Comparison of ENCODE assay signal across 8 cellular contexts in genomic region chr7:139618482-139619366, GRCh38.
A peak's percentile ranks its signal among the peaks of the same experiment; 100 is the strongest.
DNase-seq lines count a peak whose midpoint lies in the region; ATAC-seq, FAIRE-seq and TF ChIP-seq lines count a peak whose summit lies in the region.

No MANE protein-coding gene starts in this region.

- TF ChIP-seq POLR2A in K562 (conservative IDR thresholded peaks at IDR 0.05) (no peak), stomach (IDR thresholded peaks at IDR 0.05) (no peak)

- TF ChIP-seq EP300 in K562 (IDR thresholded peaks at IDR 0.05; ENCODE audit: low read length) = no peak
- no peak for TF ChIP-seq EP300 in stomach (IDR thresholded peaks at IDR 0.05)

- no peak overlapping the region for H3K9ac ChIP-seq in K562 (ENCODE audit: insufficient read depth in 1 of 2, low read depth in 2 of 2, low read length in 2 of 2)

- H3K4me1 ChIP-seq in K562 (replicated peaks in 1 of 2; ENCODE audit: control insufficient read depth in 2 of 2, insufficient read depth in 2 of 2, low read length in 2 of 2) (peaks cover 0 to 5% of the 10 kb centered on the region in 2 experiments; a peak in 2 of 5 replicates), stomach (peaks cover 0 to 9% (median 0%) of the 10 kb centered on the region in 4 donors)

- DNase-seq in AG09309 (ENCODE audit: low read depth) = no peak
- peak; percentile 17 for DNase-seq in GM19239 (ENCODE audit: insufficient read length, low spot score)
- peak; percentile 58 for DNase-seq in RPMI8226
- peak; percentile 66 to 76 (median 70) for DNase-seq in K562 (ENCODE audit: extremely low read depth in 1 of 4, low spot score in 3 of 4)
- peak in 1 of 2 donors; percentile 39 for DNase-seq in left colon
- peak; percentile 57 for DNase-seq in stomach
- DNase-seq in GM19238 (ENCODE audit: insufficient read length, low spot score) = no peak

- H4K20me1 ChIP-seq in K562 (replicated peaks; ENCODE audit: control insufficient read depth, insufficient read depth, low read length) = no peaks in the 10 kb centered on the region

- in situ Hi-C loops in K562 (cut with MboI) = no loop called here

- BruUV-seq in K562 (replicated peaks; lab: Mats Ljungman, UMichigan) = no TSS peak

- H3K9me1 ChIP-seq in K562 (ENCODE audit: control insufficient read depth, insufficient read depth, low read length) = no peaks in the 10 kb centered on the region

- no peaks in the 10 kb centered on the region for H3K79me2 ChIP-seq in K562 (ENCODE audit: control insufficient read depth, insufficient read depth, low read length)

- H3K27me3 ChIP-seq in K562 (ENCODE audit: control insufficient read depth in 2 of 2, insufficient read depth in 2 of 2, low read length in 2 of 2) (no peaks in the 10 kb centered on the region), stomach (no peaks in the 10 kb centered on the region)

- TF ChIP-seq CTCF in AG09309 (IDR thresholded peaks at IDR 0.05; ENCODE audit: control insufficient read depth, insufficient read depth, low read depth, low read length, missing control alignments) = peak; percentile 70
- TF ChIP-seq CTCF in K562 (IDR thresholded peaks at IDR 0.05 in 2 of 3, conservative IDR thresholded peaks at IDR 0.05 in 1 of 3; ENCODE audit: insufficient read depth in 2 of 3, low read depth in 1 of 3, low read length in 3 of 3) = peak; percentile 73 to 80 (median 74)
- TF ChIP-seq CTCF in stomach (IDR thresholded peaks at IDR 0.05) = peak in 3 of 7 experiments; percentile 11 to 51 (median 35)

- H2AFZ ChIP-seq in K562 (ENCODE audit: low read depth, low read length) = no peak overlapping the region

- FAIRE-seq in GM19239 (lab: Jason Lieb, UNC) (peak; percentile 67), K562 (lab: Jason Lieb, UNC) (no peak)

- H3K4me2 ChIP-seq in K562 (ENCODE audit: insufficient read depth, low read length) = no peak overlapping the region

- H3K4me3 ChIP-seq in AG09309 (ENCODE audit: control insufficient read depth, low read depth, low read length) (no peak overlapping the region), K562 (no peak overlapping the region), stomach (no peak overlapping the region)

- peaks cover 10% of the 10 kb centered on the region; the same call in 2 of the 3 replicates for H3K36me3 ChIP-seq in K562 (ENCODE audit: control insufficient read depth, insufficient read depth, low read length)
- H3K36me3 ChIP-seq in stomach = peaks cover 48 to 98% (median 89%) of the 10 kb centered on the region in 4 donors

- no peaks in the 10 kb centered on the region for H3K9me3 ChIP-seq in K562 (replicated peaks; ENCODE audit: control insufficient read depth, insufficient read depth, low read depth, low read length)
- H3K9me3 ChIP-seq in stomach = no peaks in the 10 kb centered on the region

- ATAC-seq in K562 = peak; percentile 64
- peak; percentile 45 for ATAC-seq in left colon
- no peak for ATAC-seq in GM18907 (IDR thresholded peaks at IDR 0.05; ENCODE audit: unreplicated experiment)

- H3K27ac ChIP-seq in K562 (ENCODE audit: extremely low read depth, low read depth, low read length) (no peak overlapping the region), stomach (peak overlapping the region in 1 of 5 donors; percentile 3)

- 66% methylated on average over 10 of the region's 10 CpGs for WGBS in K562 (ENCODE audit: insufficient coverage, low coverage, missing lambda C conversion rate)
- WGBS in stomach, 5 donors = 85 to 91% (median 86%) methylated on average over 9 to 10 of the region's 10 CpGs

- POLR2A ChIA-PET in K562 (lab: Yijun Ruan, JAX) = interaction anchor here (0.7 to 1.0 kb wide), 4 partner anchors 17 to 992 kb away, joined by 3 read pairs; no protein-coding TSS in a partner anchor

- CTCF ChIA-PET in K562 (lab: Yijun Ruan, JAX; ENCODE audit: low intra/inter-chr PET ratio) = interaction anchor here (0.6 to 5.2 kb wide), 6 partner anchors 385 to 744 kb away, joined by 3 to 42 read pairs (median 4); no protein-coding TSS in a partner anchor

- intact Hi-C loops in K562 (cut with micrococcal nuclease) = loop anchor here (5.0 kb wide), 1 partner anchor 384 kb away; no protein-coding TSS in a partner anchor
- intact Hi-C loops in left colon (cut with DNase I, micrococcal nuclease) = no loop called here
- intact Hi-C loops in stomach (cut with DNase I; ENCODE audit: low total_unique reads) = loop anchor here (2.0 kb wide), 1 partner anchor 384 kb away; no protein-coding TSS in a partner anchor

- peak; percentile 65 to 72 for TF ChIP-seq RAD21 in K562 (CRISPR knock-in tag; conservative IDR thresholded peaks at IDR 0.05 in 1 of 2, IDR thresholded peaks at IDR 0.05 in 1 of 2)

TF ChIP-seq in K562, 482 proteins besides CTCF, POLR2A, EP300 and RAD21 (continues in another document):
- peak; percentile 70; the same call in 1 of the 2 replicates for TF ChIP-seq STAG1 (CRISPR knock-in tag; IDR thresholded peaks at IDR 0.05; ENCODE audit: borderline replicate concordance)
- TF ChIP-seq ZNF780A (CRISPR knock-in tag; IDR thresholded peaks at IDR 0.05) = no peak
- TF ChIP-seq FOXA1 (IDR thresholded peaks at IDR 0.05; ENCODE audit: borderline replicate concordance) = no peak
- TF ChIP-seq PTRF (tag; IDR thresholded peaks at IDR 0.05) = no peak
- TF ChIP-seq ZNF398 (CRISPR knock-in tag; IDR thresholded peaks at IDR 0.05) = no peak
- no peak for TF ChIP-seq ZFP30 (CRISPR knock-in tag; IDR thresholded peaks at IDR 0.05; ENCODE audit: borderline replicate concordance)
- TF ChIP-seq, protein P1, sequence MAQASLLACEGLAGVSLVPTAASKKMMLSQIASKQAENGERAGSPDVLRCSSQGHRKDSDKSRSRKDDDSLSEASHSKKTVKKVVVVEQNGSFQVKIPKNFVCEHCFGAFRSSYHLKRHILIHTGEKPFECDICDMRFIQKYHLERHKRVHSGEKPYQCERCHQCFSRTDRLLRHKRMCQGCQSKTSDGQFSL (CRISPR knock-in tag; IDR thresholded peaks at IDR 0.05) = no peak
- TF ChIP-seq, protein P1 (tag; IDR thresholded peaks at IDR 0.05) = no peak
- no peak for TF ChIP-seq ESRRB (CRISPR knock-in tag; IDR thresholded peaks at IDR 0.05; ENCODE audit: borderline replicate concordance)
- TF ChIP-seq, protein P2, sequence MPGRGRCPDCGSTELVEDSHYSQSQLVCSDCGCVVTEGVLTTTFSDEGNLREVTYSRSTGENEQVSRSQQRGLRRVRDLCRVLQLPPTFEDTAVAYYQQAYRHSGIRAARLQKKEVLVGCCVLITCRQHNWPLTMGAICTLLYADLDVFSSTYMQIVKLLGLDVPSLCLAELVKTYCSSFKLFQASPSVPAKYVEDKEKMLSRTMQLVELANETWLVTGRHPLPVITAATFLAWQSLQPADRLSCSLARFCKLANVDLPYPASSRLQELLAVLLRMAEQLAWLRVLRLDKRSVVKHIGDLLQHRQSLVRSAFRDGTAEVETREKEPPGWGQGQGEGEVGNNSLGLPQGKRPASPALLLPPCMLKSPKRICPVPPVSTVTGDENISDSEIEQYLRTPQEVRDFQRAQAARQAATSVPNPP (IDR thresholded peaks at IDR 0.05; ENCODE audit: borderline replicate concordance, insufficient read depth, insufficient read length) = no peak
- 0 out of 2 replicates have a peak, but pooled peaks have one; percentile 11 for TF ChIP-seq SP1 (CRISPR knock-in tag; IDR thresholded peaks at IDR 0.05)
- TF ChIP-seq MTA3 (IDR thresholded peaks at IDR 0.05; ENCODE audit: borderline replicate concordance) = no peak
- 0 out of 2 replicates have a peak, but pooled peaks have one; percentile 11 for TF ChIP-seq ZKSCAN1 (IDR thresholded peaks at IDR 0.05; ENCODE audit: low read depth, low read length)
- no peak for TF ChIP-seq HES1 (IDR thresholded peaks at IDR 0.05; ENCODE audit: low read depth)
- TF ChIP-seq FOS (IDR thresholded peaks at IDR 0.05; ENCODE audit: extremely low read depth, insufficient read length) = no peak
- TF ChIP-seq KLF13 (tag; IDR thresholded peaks at IDR 0.05; ENCODE audit: borderline replicate concordance, low read depth) = no peak
- no peak for TF ChIP-seq MED1 (CRISPR knock-in tag; IDR thresholded peaks at IDR 0.05; ENCODE audit: borderline replicate concordance)
- TF ChIP-seq MTA1 (IDR thresholded peaks at IDR 0.05; ENCODE audit: borderline replicate concordance) = no peak

Comparison
In these comparisons a context has a peak if more than half of its experiments do, and no peak if none do; other contexts are left out.
1. DNase-seq: peak in GM19239 (single experiment), RPMI8226 (single experiment), K562 (4 of 4) and stomach (single experiment); none in AG09309 (single experiment) and GM19238 (single experiment).
2. intact Hi-C loops: an anchor here in K562 (5.0 kb wide) and stomach (2.0 kb wide); none called in left colon.